Comparison of ENCODE assay signal across 11 cellular contexts in genomic region chr19:29622191-29623070, GRCh38. TPM values are rescaled to one million over a fixed set of nuclear protein-coding genes. Genes with fewer than 3 reads are reported as not detected.
DNase-seq lines count a peak whose midpoint lies in the region; ATAC-seq and TF ChIP-seq lines count a peak whose summit lies in the region.
"Had no signal": no experiment of that assay in that cellular context is flagged by ENCODE, and none has a peak within 500 bp of the region (broad histone marks: within the 10 kb centered on the region; RNA-seq: fewer than 3 reads in every experiment).

No MANE protein-coding gene starts in this region.

- DNase-seq in activated CD4-positive, alpha-beta T cell treated with anti-CD3 and anti-CD28 coated beads, Interleukin-2, amount 10 ng/mL, durations not matched to agents 24 days and 14 days, result peak; percentile 73
- DNase-seq in activated CD4-positive, alpha-beta T cell treated with anti-CD3 and anti-CD28 coated beads, Interleukin-2, amount 50 U/mL, for 4 hours, result no peak
- DNase-seq in Panc1 (ENCODE audit: low read depth, low spot score) (no peak), cortex of kidney (lab: John Stamatoyannopoulos, UW) (no peak)
- DNase-seq in central memory CD8-positive, alpha-beta T cell (ENCODE audit: low spot score in 2 of 2), result peak in 1 of 2 donors; percentile 37
- DNase-seq in stimulated activated naive CD8-positive, alpha-beta T cell treated with anti-CD3 and anti-CD28 coated beads, Interleukin-15, amount 100 ng/mL, for 72 hours, result peak; percentile 42 to 53
- DNase-seq: NCI-H2081 treated with DMSO at 0.1 percent for 48 hours had no signal

- peaks cover 49% of the 10 kb centered on the region for H3K4me1 Mint-ChIP-seq in activated CD4-positive, alpha-beta T cell treated with anti-CD3 and anti-CD28 coated beads, Interleukin-2, amount 10 ng/mL, durations not matched to agents 24 days and 14 days
- peaks cover 49% of the 10 kb centered on the region for H3K4me1 Mint-ChIP-seq in central memory CD8-positive, alpha-beta T cell
- peaks cover 69% of the 10 kb centered on the region for H3K4me1 Mint-ChIP-seq in stimulated activated naive CD8-positive, alpha-beta T cell treated with anti-CD3 and anti-CD28 coated beads, Interleukin-15, amount 100 ng/mL, for 72 hours

- ATAC-seq in Panc1 (peak; percentile 66; the same call in 1 of the 2 replicates), HG03095 (IDR thresholded peaks at IDR 0.05; ENCODE audit: unreplicated experiment) (no peak), HG02840 (IDR thresholded peaks at IDR 0.05; ENCODE audit: low FRiP score, unreplicated experiment) (no peak)
- ATAC-seq in central memory CD8-positive, alpha-beta T cell (replicated peaks; ENCODE audit: extremely low read depth, poor library complexity, severe bottlenecking), result peak; percentile 69
- ATAC-seq in stimulated activated naive CD8-positive, alpha-beta T cell treated with anti-CD3 and anti-CD28 coated beads, Interleukin-15, amount 100 ng/mL, for 72 hours, result peak; percentile 76
- ATAC-seq: gastroesophageal sphincter, HCT116 had no signal

- BruUV-seq in Panc1 (replicated peaks; lab: Mats Ljungman, UMichigan), result no TSS peak

- H3K4me3 Mint-ChIP-seq in activated CD4-positive, alpha-beta T cell treated with anti-CD3 and anti-CD28 coated beads, Interleukin-2, amount 10 ng/mL, durations not matched to agents 24 days and 14 days, result peak overlapping the region; percentile 6
- peak overlapping the region; percentile 84 for H3K4me3 Mint-ChIP-seq in central memory CD8-positive, alpha-beta T cell
- peak overlapping the region; percentile 53 to 78 for H3K4me3 Mint-ChIP-seq in stimulated activated naive CD8-positive, alpha-beta T cell treated with anti-CD3 and anti-CD28 coated beads, Interleukin-15, amount 100 ng/mL, for 72 hours

- no peak overlapping the region for H3K27ac ChIP-seq in Panc1 (ENCODE audit: low read length)
- H3K27ac ChIP-seq: gastroesophageal sphincter had no signal

- no peaks in the 10 kb centered on the region for H3K36me3 ChIP-seq in Panc1 (ENCODE audit: control insufficient read depth, insufficient read depth, low read length)
- H3K36me3 ChIP-seq: gastroesophageal sphincter had no signal

- POLR2A ChIA-PET in Panc1 (lab: Charles Lee), result no interaction called here

- CTCF ChIA-PET in Panc1 (lab: Charles Lee), result no interaction called here

- H3K9me3 Mint-ChIP-seq in activated CD4-positive, alpha-beta T cell treated with anti-CD3 and anti-CD28 coated beads, Interleukin-2, amount 10 ng/mL, durations not matched to agents 24 days and 14 days, result no peaks in the 10 kb centered on the region
- no peaks in the 10 kb centered on the region for H3K9me3 Mint-ChIP-seq in central memory CD8-positive, alpha-beta T cell
- no peaks in the 10 kb centered on the region for H3K9me3 Mint-ChIP-seq in stimulated activated naive CD8-positive, alpha-beta T cell treated with anti-CD3 and anti-CD28 coated beads, Interleukin-15, amount 100 ng/mL, for 72 hours

- H3K27me3 ChIP-seq in Panc1 (ENCODE audit: control insufficient read depth, insufficient read depth, low read length), result no peaks in the 10 kb centered on the region

- no peaks in the 10 kb centered on the region for H3K4me1 ChIP-seq in Panc1 (ENCODE audit: control insufficient read depth, insufficient read depth, low read length)
- H3K4me1 ChIP-seq: gastroesophageal sphincter had no signal

- H3K27ac Mint-ChIP-seq in activated CD4-positive, alpha-beta T cell treated with anti-CD3 and anti-CD28 coated beads, Interleukin-2, amount 10 ng/mL, durations not matched to agents 24 days and 14 days, result peak overlapping the region; percentile 45
- peak overlapping the region; percentile 88 for H3K27ac Mint-ChIP-seq in central memory CD8-positive, alpha-beta T cell (ENCODE audit: low read depth)
- H3K27ac Mint-ChIP-seq in stimulated activated naive CD8-positive, alpha-beta T cell treated with anti-CD3 and anti-CD28 coated beads, Interleukin-15, amount 100 ng/mL, for 72 hours, result peak overlapping the region in 1 of 2 donors; percentile 77

- no peak for TF ChIP-seq CTCF in Panc1 (IDR thresholded peaks at IDR 0.05)

- H3K36me3 Mint-ChIP-seq in activated CD4-positive, alpha-beta T cell treated with anti-CD3 and anti-CD28 coated beads, Interleukin-2, amount 10 ng/mL, durations not matched to agents 24 days and 14 days (ENCODE audit: low read depth), result no peaks in the 10 kb centered on the region
- H3K36me3 Mint-ChIP-seq in central memory CD8-positive, alpha-beta T cell (ENCODE audit: insufficient read depth), result peaks cover 8% of the 10 kb centered on the region

- no peak overlapping the region for H3K4me3 ChIP-seq in Panc1 (ENCODE audit: low read depth in 2 of 2, low read length in 2 of 2)
- H3K4me3 ChIP-seq: gastroesophageal sphincter had no signal

- H3K9me3 ChIP-seq in Panc1 (ENCODE audit: control insufficient read depth, insufficient read depth, low read depth, low read length), result no peaks in the 10 kb centered on the region
- H3K9me3 ChIP-seq: gastroesophageal sphincter had no signal

- intact Hi-C loops in activated CD4-positive, alpha-beta T cell treated with anti-CD3 and anti-CD28 coated beads, Interleukin-2, amount 10 ng/mL, durations not matched to agents 24 days and 14 days (cut with micrococcal nuclease), result loop anchor here (2.0 to 5.0 kb wide), 2 partner anchors 42 to 65 kb away; partner anchors contain the start of gene PLEKHF1
- intact Hi-C loops in Panc1 (cut with micrococcal nuclease; ENCODE audit: unreplicated experiment), result no loop called here

- no peaks in the 10 kb centered on the region for H3K27me3 Mint-ChIP-seq in activated CD4-positive, alpha-beta T cell treated with anti-CD3 and anti-CD28 coated beads, Interleukin-2, amount 10 ng/mL, durations not matched to agents 24 days and 14 days
- no peaks in the 10 kb centered on the region for H3K27me3 Mint-ChIP-seq in central memory CD8-positive, alpha-beta T cell
- no peaks in the 10 kb centered on the region for H3K27me3 Mint-ChIP-seq in stimulated activated naive CD8-positive, alpha-beta T cell treated with anti-CD3 and anti-CD28 coated beads, Interleukin-15, amount 100 ng/mL, for 72 hours

- in situ Hi-C loops in Panc1 (cut with HindIII; ENCODE audit: low pct_unique_long_range_greater_than_20kb, low sequenced_read_pairs), result no loop called here

RNA-seq across cellular contexts. Expression of gene POP4, which starts 16.3 kb away (rescaled TPM):
- 121 TPM in 2 replicates for total RNA-seq in activated CD4-positive, alpha-beta T cell treated with anti-CD3 and anti-CD28 coated beads, Interleukin-2, amount 10 ng/mL, durations not matched to agents 24 days and 14 days
- 116 TPM for total RNA-seq in Panc1 (2021; ENCODE audit: unreplicated experiment)
- 77.5 TPM for polyA plus RNA-seq in Panc1 (2012; ENCODE audit: insufficient read length)

RNA-seq across cellular contexts. Expression of gene PLEKHF1, which starts 42.8 kb away (rescaled TPM):
- total RNA-seq in activated CD4-positive, alpha-beta T cell treated with anti-CD3 and anti-CD28 coated beads, Interleukin-2, amount 10 ng/mL, durations not matched to agents 24 days and 14 days, result 24.0 and 26.7 TPM in 2 replicates
- total RNA-seq in Panc1 (2021; ENCODE audit: unreplicated experiment), result 22.4 TPM
- polyA plus RNA-seq in Panc1 (2012; ENCODE audit: insufficient read length), result 31.8 TPM

Comparison
In these comparisons a context has a peak if more than half of its experiments do, and no peak if none do; other contexts are left out.
1. DNase-seq: peak in activated CD4-positive, alpha-beta T cell treated with anti-CD3 and anti-CD28 coated beads, Interleukin-2, amount 10 ng/mL, durations not matched to agents 24 days and 14 days (single experiment) and stimulated activated naive CD8-positive, alpha-beta T cell treated with anti-CD3 and anti-CD28 coated beads, Interleukin-15, amount 100 ng/mL, for 72 hours (2 of 2); none in activated CD4-positive, alpha-beta T cell treated with anti-CD3 and anti-CD28 coated beads, Interleukin-2, amount 50 U/mL, for 4 hours (0 of 2), Panc1 (single experiment) and cortex of kidney (single experiment).
2. H3K4me3 Mint-ChIP-seq: peak in every context shown above with its lines; median percentile 84 in central memory CD8-positive, alpha-beta T cell; 66 in stimulated activated naive CD8-positive, alpha-beta T cell treated with anti-CD3 and anti-CD28 coated beads, Interleukin-15, amount 100 ng/mL, for 72 hours; 6 in activated CD4-positive, alpha-beta T cell treated with anti-CD3 and anti-CD28 coated beads, Interleukin-2, amount 10 ng/mL, durations not matched to agents 24 days and 14 days.
3. ATAC-seq: peak in Panc1 (single experiment), central memory CD8-positive, alpha-beta T cell (single experiment) and stimulated activated naive CD8-positive, alpha-beta T cell treated with anti-CD3 and anti-CD28 coated beads, Interleukin-15, amount 100 ng/mL, for 72 hours (single experiment); none in HG03095 (single experiment) and HG02840 (single experiment).